Comparison of ENCODE assay signal across 29 cellular contexts in the genomic region with DNA sequence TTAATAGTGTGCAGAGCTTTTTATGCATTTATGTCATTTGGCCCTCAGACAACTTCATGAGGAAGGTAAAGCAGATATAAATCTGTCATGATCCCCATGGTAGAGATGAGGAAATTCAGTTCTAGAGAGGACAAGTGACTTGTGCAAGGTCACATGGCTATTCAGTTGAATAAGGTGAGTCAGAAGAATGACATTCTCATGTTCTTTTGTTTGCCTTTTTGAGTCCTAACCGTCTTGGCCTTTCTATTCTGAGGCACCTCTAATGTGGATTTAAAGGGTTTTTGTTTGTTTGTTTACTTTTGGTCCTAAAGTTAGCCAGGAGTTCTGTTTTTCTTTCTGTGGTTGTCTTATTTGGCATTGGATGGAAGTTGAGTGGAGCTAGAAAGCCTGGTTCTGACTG.
"Had no signal": no experiment of that assay in that cellular context is flagged by ENCODE, and none has a peak within 500 bp of the region (broad histone marks: within the 10 kb centered on the region; RNA-seq: fewer than 3 reads in every experiment).

No MANE protein-coding gene starts in this region.

- H3K4me3 Mint-ChIP-seq: activated CD8-positive, alpha-beta T cell treated with anti-CD3 and anti-CD28 coated beads, Interleukin-2, amount 10 ng/mL, durations not matched to agents 7 days and 5 days; activated naive CD4-positive, alpha-beta T cell treated with anti-CD3 and anti-CD28 coated beads, Interleukin-2, amount 50 U/mL, for 24 hours had no signal

- H3K9me3 ChIP-seq: ascending aorta, SK-N-SH had no signal

- ATAC-seq: activated CD8-positive, alpha-beta T cell treated with anti-CD3 and anti-CD28 coated beads, Interleukin-2, amount 10 ng/mL, durations not matched to agents 7 days and 5 days; body of pancreas; K562 had no signal

- H3K27ac ChIP-seq: ascending aorta, body of pancreas, VCaP had no signal

- H3K4me3 ChIP-seq: ascending aorta, body of pancreas, K562 had no signal

- H3K27me3 ChIP-seq: ascending aorta, body of pancreas had no signal

- FAIRE-seq: bronchial epithelial cell, K562, RCC 7860 had no signal

- H3K9ac ChIP-seq: SK-N-SH had no signal

- H3K36me3 Mint-ChIP-seq: activated naive CD4-positive, alpha-beta T cell treated with anti-CD3 and anti-CD28 coated beads, Interleukin-2, amount 50 U/mL, for 24 hours had no signal

- H3K36me3 ChIP-seq: ascending aorta had no signal

- H3K4me1 Mint-ChIP-seq: activated naive CD4-positive, alpha-beta T cell treated with anti-CD3 and anti-CD28 coated beads, Interleukin-2, amount 50 U/mL, for 24 hours had no signal

- H3K4me2 ChIP-seq: SK-N-SH had no signal

- H3K27ac Mint-ChIP-seq: activated CD8-positive, alpha-beta T cell treated with anti-CD3 and anti-CD28 coated beads, Interleukin-2, amount 10 ng/mL, durations not matched to agents 7 days and 5 days; activated naive CD4-positive, alpha-beta T cell treated with anti-CD3 and anti-CD28 coated beads, Interleukin-2, amount 50 U/mL, for 24 hours had no signal

- DNase-seq: activated CD4-positive, alpha-beta T cell treated with anti-CD3 and anti-CD28 coated beads for 4 hours; activated CD4-positive, alpha-beta T cell treated with anti-CD3 and anti-CD28 coated beads, Interleukin-2, amount 50 U/mL, for 4 hours; activated CD8-positive, alpha-beta memory T cell treated with anti-CD3 and anti-CD28 coated beads, Interleukin-2, amount 50 U/mL, for 48 hours; activated CD8-positive, alpha-beta T cell treated with anti-CD3 and anti-CD28 coated beads, Interleukin-2, amount 10 ng/mL, durations not matched to agents 7 days and 5 days; activated effector memory CD4-positive, alpha-beta T cell treated with Interleukin-2 at 50 U/mL for 16 hours; activated naive CD4-positive, alpha-beta T cell; activated T-cell treated with anti-CD3 and anti-CD28 coated beads, Interleukin-2, amount 50 U/mL, for 1 hour; body of pancreas; central memory CD4-positive, alpha-beta T cell; Karpas-422; NCI-H1092; NCI-H1417; NCI-H1694 treated with DMSO at 0.1 percent for 48 hours; NCI-H2029 treated with DMSO at 0.1 percent for 48 hours; NCI-H345; NCI-H510A; NCI-H526 treated with DMSO at 0.1 percent for 48 hours; NCI-H82; NK-92 treated with Interleukin-12 subunit alpha and Interleukin-12 subunit beta, amount 100 ng/mL, for 24 hours; OCI-M1; SHP77 treated with DMSO at 0.1 percent for 48 hours; SK-N-SH; T-helper 1 cell had no signal

- H3K9me2 ChIP-seq: SK-N-SH had no signal

- H3K4me1 ChIP-seq: ascending aorta, body of pancreas had no signal
